Comparison of ENCODE assay signal across 34 cellular contexts in genomic region chr14:39562175-39562574, GRCh38.
DNase-seq lines count a peak whose midpoint lies in the region; ATAC-seq, FAIRE-seq and TF ChIP-seq lines count a peak whose summit lies in the region.
"Had no signal": no experiment of that assay in that cellular context is flagged by ENCODE, and none has a peak within 500 bp of the region (broad histone marks: within the 10 kb centered on the region; RNA-seq: fewer than 3 reads in every experiment).

No MANE protein-coding gene starts in this region.

- ATAC-seq in HepG2, result no peak
- no peak for ATAC-seq in right lobe of liver
- ATAC-seq in GM12878, result no peak
- ATAC-seq: A549; CD8-positive, alpha-beta T cell had no signal

- in situ Hi-C loops in HepG2 (cut with HindIII; ENCODE audit: extremely low pct_ligation_motif_present, low pct_unique_long_range_greater_than_20kb) (no loop called here), GM12878 (cut with MboI) (no loop called here)

- no peaks in the 10 kb centered on the region for H3K27me3 ChIP-seq in HepG2 (ENCODE audit: control insufficient read depth in 1 of 2, insufficient read depth in 2 of 2, low read length in 2 of 2)
- no peaks in the 10 kb centered on the region for H3K27me3 ChIP-seq in right lobe of liver
- H3K27me3 ChIP-seq in GM12878 (replicated peaks in 1 of 2; ENCODE audit: control insufficient read depth in 2 of 2, insufficient read depth in 2 of 2, low read length in 1 of 2), result no peaks in the 10 kb centered on the region
- H3K27me3 ChIP-seq: BE2C; BLaER1; BLaER1 treated with 17β-estradiol and CSF1 and Interleukin-3, amounts not matched to agents 10 nM and 100 nM had no signal

- no peaks in the 10 kb centered on the region for H3K79me2 ChIP-seq in HepG2 (ENCODE audit: insufficient read depth, low read length)
- no peaks in the 10 kb centered on the region for H3K79me2 ChIP-seq in GM12878 (ENCODE audit: control insufficient read depth, insufficient read depth, low read length)

- DNase-seq in activated naive CD4-positive, alpha-beta T cell treated with anti-CD3 and anti-CD28 coated beads, Interleukin-2, amount 50 U/mL, for 16 hours, result no peak
- DNase-seq in HepG2 (ENCODE audit: low spot score) (no peak), right lobe of liver (no peak), GM12878 (ENCODE audit: low read depth, low spot score) (no peak), SW480 (ENCODE audit: low spot score) (no peak)
- DNase-seq: 8988T; ACHN; AML-193; BE2C; C1 segment of cervical spinal cord; Caco-2; Calu3; CD4-positive, alpha-beta memory T cell; CD4-positive, alpha-beta T cell; CD4-positive, CD25-positive, alpha-beta regulatory T cell; CD8-positive, alpha-beta memory T cell; CD8-positive, alpha-beta T cell; COR-L47; DMS 273 treated with DMSO at 0.1 percent for 48 hours; DMS153; DMS53; DMS79; DMS79 treated with DMSO at 0.1 percent for 48 hours; DND-41; EL had no signal

- RAD21 ChIA-PET in GM12878 (lab: Charles Lee; ENCODE audit: unreplicated experiment), result no interaction called here

- H3K36me3 Mint-ChIP-seq in activated naive CD4-positive, alpha-beta T cell treated with anti-CD3 and anti-CD28 coated beads, Interleukin-2, amount 50 U/mL, for 24 hours, result peaks cover 7% of the 10 kb centered on the region
- H3K36me3 Mint-ChIP-seq: CD14-positive monocyte; CD4-positive, CD25-positive, alpha-beta regulatory T cell had no signal

- no peaks in the 10 kb centered on the region for H3K27me3 Mint-ChIP-seq in activated naive CD4-positive, alpha-beta T cell treated with anti-CD3 and anti-CD28 coated beads, Interleukin-2, amount 50 U/mL, for 24 hours
- H3K27me3 Mint-ChIP-seq: B cell; CD4-positive, alpha-beta memory T cell; CD4-positive, alpha-beta T cell; CD4-positive, CD25-positive, alpha-beta regulatory T cell; CD8-positive, alpha-beta memory T cell had no signal

- no peaks in the 10 kb centered on the region for H3K36me3 ChIP-seq in HepG2 (replicated peaks in 1 of 2; ENCODE audit: control insufficient read depth in 1 of 2, insufficient read depth in 2 of 2, low read length in 2 of 2)
- no peaks in the 10 kb centered on the region for H3K36me3 ChIP-seq in right lobe of liver
- no peaks in the 10 kb centered on the region for H3K36me3 ChIP-seq in GM12878 (ENCODE audit: control insufficient read depth in 2 of 2, insufficient read depth in 2 of 2, low read length in 1 of 2)
- H3K36me3 ChIP-seq: BE2C; BLaER1; BLaER1 treated with 17β-estradiol and CSF1 and Interleukin-3, amounts not matched to agents 10 nM and 100 nM had no signal

- TF ChIP-seq POLR2A in HepG2 (IDR thresholded peaks at IDR 0.05; ENCODE audit: insufficient read depth in 1 of 2, low read depth in 2 of 2, low read length in 2 of 2) (no peak), right lobe of liver (IDR thresholded peaks at IDR 0.05) (no peak), GM12878 (IDR thresholded peaks at IDR 0.05; ENCODE audit: low read depth, low read length) (no peak)

- H3K4me3 ChIP-seq in HepG2 (replicated peaks in 1 of 3; ENCODE audit: insufficient read depth in 1 of 3, low read depth in 2 of 3, low read length in 3 of 3) (no peak overlapping the region), right lobe of liver (no peak overlapping the region), GM12878 (no peak overlapping the region)
- H3K4me3 ChIP-seq: A549; BLaER1; BLaER1 treated with 17β-estradiol and CSF1 and Interleukin-3, amounts not matched to agents 10 nM and 100 nM had no signal

- intact Hi-C loops in HepG2 (cut with micrococcal nuclease; ENCODE audit: unreplicated experiment), result no loop called here
- intact Hi-C loops in right lobe of liver (cut with DNase I), result no loop called here
- intact Hi-C loops in GM12878 (cut with micrococcal nuclease; ENCODE audit: unreplicated experiment), result no loop called here

- TF ChIP-seq RAD21 in HepG2 (CRISPR knock-in tag; IDR thresholded peaks at IDR 0.05), result no peak
- TF ChIP-seq RAD21 in GM12878 (IDR thresholded peaks at IDR 0.05; ENCODE audit: insufficient read depth, low read depth, low read length), result no peak

- 0% methylated on average over 2 of the region's 2 CpGs for WGBS in HepG2 (ENCODE audit: low lambda C conversion rate)
- 69% methylated on average over 2 of the region's 2 CpGs for WGBS in right lobe of liver (ENCODE audit: insufficient coverage, low coverage, low lambda C conversion rate, missing lambda C conversion rate)
- WGBS in GM12878 (ENCODE audit: insufficient coverage, insufficient replicate concordance, low lambda C conversion rate, missing lambda C conversion rate), result 21% methylated on average over 2 of the region's 2 CpGs

- H3K9ac ChIP-seq in HepG2 (ENCODE audit: insufficient read depth, low read depth, low read length) (no peak overlapping the region), GM12878 (ENCODE audit: control insufficient read depth, insufficient read depth, low read length) (no peak overlapping the region)
- H3K9ac ChIP-seq: BLaER1; BLaER1 treated with 17β-estradiol and CSF1 and Interleukin-3, amounts not matched to agents 10 nM and 100 nM had no signal

- H3K4me1 ChIP-seq in HepG2 (ENCODE audit: insufficient read depth, low read length) (no peaks in the 10 kb centered on the region), right lobe of liver (no peaks in the 10 kb centered on the region), GM12878 (ENCODE audit: control insufficient read depth, insufficient read depth, low read length) (no peaks in the 10 kb centered on the region)
- H3K4me1 ChIP-seq: A549; BE2C; BLaER1; BLaER1 treated with 17β-estradiol and CSF1 and Interleukin-3, amounts not matched to agents 10 nM and 100 nM; Caco-2 had no signal

- H3K27ac ChIP-seq in HepG2 (ENCODE audit: extremely low read length, insufficient read depth, low read length), result no peak overlapping the region
- no peak overlapping the region for H3K27ac ChIP-seq in right lobe of liver
- no peak overlapping the region for H3K27ac ChIP-seq in GM12878 (ENCODE audit: control insufficient read depth, insufficient read depth)
- H3K27ac ChIP-seq: 22Rv1; A549; BLaER1; BLaER1 treated with 17β-estradiol and CSF1 and Interleukin-3, amounts not matched to agents 10 nM and 100 nM; C4-2B had no signal

- no peaks in the 10 kb centered on the region for H3K4me1 Mint-ChIP-seq in activated naive CD4-positive, alpha-beta T cell treated with anti-CD3 and anti-CD28 coated beads, Interleukin-2, amount 50 U/mL, for 24 hours
- H3K4me1 Mint-ChIP-seq: B cell; CD14-positive monocyte; CD4-positive, alpha-beta memory T cell; CD4-positive, CD25-positive, alpha-beta regulatory T cell; CD8-positive, alpha-beta memory T cell had no signal

- no peak overlapping the region for H3K4me3 Mint-ChIP-seq in activated naive CD4-positive, alpha-beta T cell treated with anti-CD3 and anti-CD28 coated beads, Interleukin-2, amount 50 U/mL, for 24 hours
- H3K4me3 Mint-ChIP-seq: B cell; CD14-positive monocyte; CD4-positive, alpha-beta memory T cell; CD4-positive, alpha-beta T cell; CD4-positive, CD25-positive, alpha-beta regulatory T cell; CD8-positive, alpha-beta memory T cell; CD8-positive, alpha-beta T cell had no signal

- no peak overlapping the region for H2AFZ ChIP-seq in HepG2 (ENCODE audit: low read length)
- no peak overlapping the region for H2AFZ ChIP-seq in GM12878 (ENCODE audit: control insufficient read depth, low read depth, low read length)

- POLR2A ChIA-PET in HepG2 (lab: Yijun Ruan, JAX) (no interaction called here), GM12878 (lab: Charles Lee) (no interaction called here)

- CTCF ChIA-PET in HepG2 (lab: Yijun Ruan, JAX; ENCODE audit: low intra/inter-chr PET ratio, low total read pairs), result no interaction called here
- CTCF ChIA-PET in GM12878 (lab: Yijun Ruan, JAX), result no interaction called here

- H3K9me3 Mint-ChIP-seq in activated naive CD4-positive, alpha-beta T cell treated with anti-CD3 and anti-CD28 coated beads, Interleukin-2, amount 50 U/mL, for 24 hours, result peaks cover 9% of the 10 kb centered on the region

- peak overlapping the region; percentile 19 for H3K27ac Mint-ChIP-seq in activated naive CD4-positive, alpha-beta T cell treated with anti-CD3 and anti-CD28 coated beads, Interleukin-2, amount 50 U/mL, for 24 hours
- H3K27ac Mint-ChIP-seq: B cell; CD14-positive monocyte; CD4-positive, alpha-beta memory T cell; CD4-positive, alpha-beta T cell; CD4-positive, CD25-positive, alpha-beta regulatory T cell; CD8-positive, alpha-beta memory T cell; CD8-positive, alpha-beta T cell had no signal

- H3K4me2 ChIP-seq in HepG2 (ENCODE audit: low read depth, low read length), result no peak overlapping the region
- no peak overlapping the region for H3K4me2 ChIP-seq in GM12878 (ENCODE audit: control insufficient read depth, insufficient read depth)
- H3K4me2 ChIP-seq: A549; BLaER1; BLaER1 treated with 17β-estradiol and CSF1 and Interleukin-3, amounts not matched to agents 10 nM and 100 nM had no signal

- peaks cover 25% of the 10 kb centered on the region for H3K9me3 ChIP-seq in HepG2 (ENCODE audit: low read length)
- peaks cover 0 to 3% (median 0%) of the 10 kb centered on the region in 4 donors for H3K9me3 ChIP-seq in right lobe of liver
- no peaks in the 10 kb centered on the region; the same call in 2 of the 3 replicates for H3K9me3 ChIP-seq in GM12878 (replicated peaks; ENCODE audit: control insufficient read depth, insufficient read depth, low read length)
- H3K9me3 ChIP-seq: BE2C, BLaER1 had no signal

- SMC1A ChIA-PET in GM12878 (lab: Charles Lee; ENCODE audit: uncharacterized antibody, unreplicated experiment), result interaction anchor here (0.6 to 0.7 kb wide), 2 partner anchors 21 to 810 kb away, joined by 3 read pairs; no protein-coding TSS in a partner anchor

- FAIRE-seq in HepG2 (lab: Jason Lieb, UNC) (no peak), GM12878 (lab: Jason Lieb, UNC) (no peak)
- FAIRE-seq: A549, D721Med had no signal

- TF ChIP-seq CTCF in HepG2 (CRISPR knock-in tag; IDR thresholded peaks at IDR 0.05) (no peak), right lobe of liver (IDR thresholded peaks at IDR 0.05) (no peak), GM12878 (IDR thresholded peaks at IDR 0.05 in 2 of 3, conservative IDR thresholded peaks at IDR 0.05 in 1 of 3; ENCODE audit: control insufficient read depth in 2 of 3, extremely low read depth in 1 of 3, insufficient read depth in 1 of 3, low read depth in 3 of 3, low read length in 3 of 3) (no peak)

- H4K20me1 ChIP-seq in HepG2 (ENCODE audit: insufficient read depth, low read length) (no peaks in the 10 kb centered on the region), GM12878 (ENCODE audit: control insufficient read depth, insufficient read depth) (no peaks in the 10 kb centered on the region)
- H4K20me1 ChIP-seq: BLaER1; BLaER1 treated with 17β-estradiol and CSF1 and Interleukin-3, amounts not matched to agents 10 nM and 100 nM had no signal

- TF ChIP-seq EP300 in HepG2 (IDR thresholded peaks at IDR 0.05; ENCODE audit: low read depth in 2 of 2, low read length in 2 of 2), result no peak
- TF ChIP-seq EP300 in HepG2 (CRISPR knock-in tag; IDR thresholded peaks at IDR 0.05; ENCODE audit: borderline replicate concordance), result no peak
- no peak for TF ChIP-seq EP300 in GM12878 (IDR thresholded peaks at IDR 0.05; ENCODE audit: borderline replicate concordance in 1 of 2, control insufficient read depth in 1 of 2, low read depth in 2 of 2, low read length in 2 of 2)

- BruUV-seq in HepG2 (replicated peaks; lab: Mats Ljungman, UMichigan) (no TSS peak), GM12878 (replicated peaks; lab: Mats Ljungman, UMichigan) (no TSS peak)

TF ChIP-seq in HepG2, 621 proteins besides CTCF, POLR2A, EP300 and RAD21 (continues in another document):
- no peak for TF ChIP-seq SPEN (CRISPR knock-in tag; IDR thresholded peaks at IDR 0.05; ENCODE audit: low read depth)

TF ChIP-seq in GM12878, 131 proteins besides CTCF, POLR2A, EP300 and RAD21 (continues in another document):
- peak; percentile 56 for TF ChIP-seq NR2C1 (IDR thresholded peaks at IDR 0.05)
